In genomic region chr3:184815046-184815930, GRCh38 we compare ENCODE assay signal across 10 cellular contexts. TPM values are rescaled to one million over a fixed set of nuclear protein-coding genes. Genes with fewer than 3 reads are reported as not detected.
DNase-seq lines count a peak whose midpoint lies in the region; ATAC-seq and TF ChIP-seq lines count a peak whose summit lies in the region.
"Had no signal": no experiment of that assay in that cellular context is flagged by ENCODE, and none has a peak within 500 bp of the region (broad histone marks: within the 10 kb centered on the region; RNA-seq: fewer than 3 reads in every experiment).

No MANE protein-coding gene starts in this region.

- no peak overlapping the region for H3K27ac Mint-ChIP-seq in activated CD4-positive, alpha-beta memory T cell treated with anti-CD3 and anti-CD28 coated beads for 36 hours
- H3K27ac Mint-ChIP-seq in T-helper 17 cell, result no peak overlapping the region

- H3K4me1 Mint-ChIP-seq in activated CD4-positive, alpha-beta memory T cell treated with anti-CD3 and anti-CD28 coated beads for 36 hours (ENCODE audit: low read depth), result peaks cover 56% of the 10 kb centered on the region
- peaks cover 41% of the 10 kb centered on the region for H3K4me1 Mint-ChIP-seq in T-helper 17 cell

- POLR2A ChIA-PET in activated CD4-positive, alpha-beta memory T cell treated with anti-CD3 and anti-CD28 coated beads for 36 hours (lab: Charles Lee), result no interaction called here

- H3K4me3 Mint-ChIP-seq in activated CD4-positive, alpha-beta memory T cell treated with anti-CD3 and anti-CD28 coated beads for 36 hours, result no peak overlapping the region
- H3K4me3 Mint-ChIP-seq in T-helper 17 cell, result no peak overlapping the region

- no peak for TF ChIP-seq CTCF in BE2C (IDR thresholded peaks at IDR 0.05; ENCODE audit: low read depth, low read length)

- H3K36me3 Mint-ChIP-seq in activated CD4-positive, alpha-beta memory T cell treated with anti-CD3 and anti-CD28 coated beads for 36 hours, result peaks cover 8% of the 10 kb centered on the region
- peaks cover 10% of the 10 kb centered on the region for H3K36me3 Mint-ChIP-seq in T-helper 17 cell (ENCODE audit: low read depth)

- no peak overlapping the region for H3K4me3 ChIP-seq in BE2C (ENCODE audit: low read depth, low read length)
- H3K4me3 ChIP-seq: cardiac muscle cell, skin epidermis had no signal

- no peaks in the 10 kb centered on the region for H3K27me3 Mint-ChIP-seq in activated CD4-positive, alpha-beta memory T cell treated with anti-CD3 and anti-CD28 coated beads for 36 hours
- peaks cover under 1% of the 10 kb centered on the region for H3K27me3 Mint-ChIP-seq in T-helper 17 cell

- ATAC-seq in T-helper 17 cell, result no peak

- intact Hi-C loops in activated CD4-positive, alpha-beta memory T cell treated with anti-CD3 and anti-CD28 coated beads for 36 hours (cut with micrococcal nuclease), result loop anchor here (10.0 kb wide), 1 partner anchor 470 kb away; no protein-coding TSS in a partner anchor

- H3K27me3 ChIP-seq in BE2C, result no peaks in the 10 kb centered on the region
- H3K27me3 ChIP-seq: cardiac muscle cell had no signal

- peak; percentile 24 for DNase-seq in AG08395 (ENCODE audit: low spot score)
- DNase-seq in EL, result peak; percentile 82
- peak; percentile 27 for DNase-seq in activated CD4-positive, alpha-beta memory T cell treated with anti-CD3 and anti-CD28 coated beads for 36 hours
- peak; percentile 97 for DNase-seq in fibroblast of peridontal ligament (ENCODE audit: extremely low read depth)
- no peak for DNase-seq in NCI-H1417 treated with DMSO at 0.1 percent for 48 hours (lab: John Stamatoyannopoulos, UW)
- no peak for DNase-seq in BE2C
- no peak for DNase-seq in putamen (ENCODE audit: low spot score)
- no peak for DNase-seq in T-helper 17 cell

- no peaks in the 10 kb centered on the region for H3K9me3 Mint-ChIP-seq in activated CD4-positive, alpha-beta memory T cell treated with anti-CD3 and anti-CD28 coated beads for 36 hours

- H3K4me1 ChIP-seq in BE2C, result no peaks in the 10 kb centered on the region

- no peaks in the 10 kb centered on the region for H3K36me3 ChIP-seq in BE2C
- H3K36me3 ChIP-seq: cardiac muscle cell had no signal

- CTCF ChIA-PET in activated CD4-positive, alpha-beta memory T cell treated with anti-CD3 and anti-CD28 coated beads for 36 hours (lab: Charles Lee), result interaction anchor here (0.6 to 1.5 kb wide), 4 partner anchors 9 to 301 kb away, joined by 3 to 5 read pairs (median 4); no protein-coding TSS in a partner anchor

- H3K9me3 ChIP-seq in BE2C (no peaks in the 10 kb centered on the region), T-helper 17 cell (ENCODE audit: control insufficient read depth, low read length, poor library complexity, severe bottlenecking) (no peaks in the 10 kb centered on the region)

RNA-seq across cellular contexts. Expression of gene VPS8, which starts 3.3 kb away (rescaled TPM):
- total RNA-seq in activated CD4-positive, alpha-beta memory T cell treated with anti-CD3 and anti-CD28 coated beads for 36 hours, result 10 to 100 TPM; 28.7 to 32.3 TPM
- 16.2 TPM for polyA plus RNA-seq in BE2C (2012; ENCODE audit: insufficient read depth, insufficient read length, low read depth)
- total RNA-seq in T-helper 17 cell, result 10 to 100 TPM; 69.5 to 77.5 TPM

Comparison
In these comparisons a context has a peak if more than half of its experiments do, and no peak if none do; other contexts are left out.
1. DNase-seq: peak in AG08395 (single experiment), EL (single experiment), activated CD4-positive, alpha-beta memory T cell treated with anti-CD3 and anti-CD28 coated beads for 36 hours (single experiment) and fibroblast of peridontal ligament (single experiment); none in NCI-H1417 treated with DMSO at 0.1 percent for 48 hours (single experiment), BE2C (single experiment), putamen (single experiment) and T-helper 17 cell (0 of 3).